Comparison of ENCODE assay signal across 8 cellular contexts in genomic region chr17:5584383-5584951, GRCh38. TPM values are rescaled to one million over a fixed set of nuclear protein-coding genes. Genes with fewer than 3 reads are reported as not detected.
DNase-seq lines count a peak whose midpoint lies in the region; ATAC-seq and TF ChIP-seq lines count a peak whose summit lies in the region.

NLRP1 (minus strand) TSS chr17:5584509; CDS start chr17:5583957, 552 bp downstream.

- H3K14ac ChIP-seq in IMR-90 (replicated peaks; ENCODE audit: low read depth, low read length) = peak within 1 kb of the TSS; percentile 96

- intact Hi-C loops in Calu3 (cut with micrococcal nuclease; ENCODE audit: unreplicated experiment) = loop anchor here (10.0 kb wide), 1 partner anchor 1330 kb away; no protein-coding TSS in a partner anchor
- intact Hi-C loops in IMR-90 (cut with micrococcal nuclease) = loop anchor here (1.0 to 10.0 kb wide), 4 partner anchors 84 to 1260 kb away; partner anchors contain the start of genes C17orf100, DERL2, MED31 and MIS12

- peaks cover 9% of the 10 kb centered on the region for H3K36me3 ChIP-seq in IMR-90 (ENCODE audit: control insufficient read depth, insufficient read depth, low read length)

- H3K23ac ChIP-seq in IMR-90 (ENCODE audit: low read depth, low read length) = peak within 1 kb of the TSS; percentile 95

- peaks cover 16% of the 10 kb centered on the region for H3K9me1 ChIP-seq in IMR-90 (ENCODE audit: insufficient read depth, low read length)

- POLR2A ChIA-PET in IMR-90 (lab: Charles Lee; ENCODE audit: unreplicated experiment) = interaction anchor here (0.5 kb wide), 1 partner anchor 1402 kb away, joined by 3 read pairs; no protein-coding TSS in a partner anchor

- peak within 1 kb of the TSS; percentile 89 for H2AK9ac ChIP-seq in IMR-90 (replicated peaks; ENCODE audit: low read depth, low read length, poor library complexity)

- H4K91ac ChIP-seq in IMR-90 (ENCODE audit: insufficient read depth, low read depth, low read length) = peak within 1 kb of the TSS; percentile 98

- BruUV-seq in Calu3 (replicated peaks; lab: Mats Ljungman, UMichigan) = no TSS peak
- no TSS peak for BruUV-seq in IMR-90 (replicated peaks; lab: Mats Ljungman, UMichigan)

- H4K5ac ChIP-seq in IMR-90 (ENCODE audit: low read depth, low read length) = peak within 1 kb of the TSS; percentile 83

- H3K9me3 ChIP-seq in IMR-90 (ENCODE audit: control insufficient read depth, insufficient read depth, low read length) = no peaks in the 10 kb centered on the region

- peak; percentile 86 for ATAC-seq in GM21390 (IDR thresholded peaks at IDR 0.05; ENCODE audit: unreplicated experiment)
- ATAC-seq in IMR-90 (ENCODE audit: low read depth) = peak; percentile 88

- H2AFZ ChIP-seq in IMR-90 (replicated peaks; ENCODE audit: low read length, poor library complexity) = peak within 1 kb of the TSS; percentile 93

- no peak within 1 kb of the TSS for H3K27ac Mint-ChIP-seq in Calu3 (ENCODE audit: unreplicated experiment)

- no peak for TF ChIP-seq RAD21 in IMR-90 (IDR thresholded peaks at IDR 0.05; ENCODE audit: low read length)

- no peaks in the 10 kb centered on the region for H3K27me3 ChIP-seq in IMR-90 (ENCODE audit: control insufficient read depth, insufficient read depth, low read length)

- H3K4me2 ChIP-seq in IMR-90 (ENCODE audit: low read depth, low read length) = peak within 1 kb of the TSS; percentile 78

- peak within 1 kb of the TSS; percentile 84 for H2BK20ac ChIP-seq in IMR-90 (ENCODE audit: low read depth, low read length)

- H3K27me3 Mint-ChIP-seq in Calu3 (ENCODE audit: unreplicated experiment) = peaks cover 44% of the 10 kb centered on the region

- dilution Hi-C loops in IMR-90 (cut with HindIII; ENCODE audit: low sequenced_read_pairs, unreplicated experiment) = no loop called here

- CTCF ChIA-PET in Calu3 (lab: Charles Lee) (no interaction called here), IMR-90 (lab: Yijun Ruan, JAX) (no interaction called here)

- H3K4me3 Mint-ChIP-seq in Calu3 (ENCODE audit: low read depth, unreplicated experiment) = no peak within 1 kb of the TSS

- H3K4me3 ChIP-seq in IMR-90 (ENCODE audit: insufficient read depth, low read depth, low read length) (peak within 1 kb of the TSS; percentile 51), astrocyte of the cerebellum (ENCODE audit: low read depth, low read length) (peak within 1 kb of the TSS; percentile 40)

- H3K4me1 ChIP-seq in IMR-90 (ENCODE audit: control insufficient read depth, insufficient read depth, low read length) = peaks cover 20% of the 10 kb centered on the region

- TF ChIP-seq POLR2A in IMR-90 (IDR thresholded peaks at IDR 0.05; ENCODE audit: low read depth, low read length) = peak; percentile 75

- peaks cover 3% of the 10 kb centered on the region for H3K36me3 Mint-ChIP-seq in Calu3 (ENCODE audit: insufficient read depth, unreplicated experiment)

- DNase-seq in Calu3 (peak; percentile 63), IMR-90 (peak; percentile 92), T-helper 9 cell (peak; percentile 92), astrocyte of the cerebellum (ENCODE audit: low read depth) (peak; percentile 59), iPS-NIHi7 (ENCODE audit: extremely low spot score) (peak; percentile 52), NCI-H1436 treated with DMSO at 0.1 percent for 48 hours (lab: John Stamatoyannopoulos, UW) (no peak)
- DNase-seq in stimulated activated CD4-positive, alpha-beta T cell treated with anti-CD3 and anti-CD28 coated beads, Interleukin-12 subunit alpha, Interleukin-12 subunit beta, amount 100 ng/mL, for 24 hours (ENCODE audit: low read depth in 2 of 2) = peak; percentile 86 to 95

- H3K79me1 ChIP-seq in IMR-90 (ENCODE audit: low read depth in 1 of 2, low read length in 2 of 2) = peaks cover 24 to 25% of the 10 kb centered on the region in 2 experiments

- H2BK120ac ChIP-seq in IMR-90 (ENCODE audit: low read depth, low read length) = peak within 1 kb of the TSS; percentile 95

- peak within 1 kb of the TSS; percentile 55; the same call in 2 of the 3 replicates for H2BK15ac ChIP-seq in IMR-90 (ENCODE audit: low read depth, low read length)

- no peaks in the 10 kb centered on the region for H4K20me1 ChIP-seq in IMR-90 (ENCODE audit: insufficient read depth, low read length)

- H3K56ac ChIP-seq in IMR-90 (ENCODE audit: extremely low read depth, insufficient read depth, low read length) = peak within 1 kb of the TSS; percentile 85

- peak within 1 kb of the TSS; percentile 73 for H3K18ac ChIP-seq in IMR-90 (ENCODE audit: low read depth, low read length)

- peaks cover 7% of the 10 kb centered on the region for H3K4me1 Mint-ChIP-seq in Calu3 (ENCODE audit: low read depth, unreplicated experiment)

- peak within 1 kb of the TSS; percentile 96 for H4K8ac ChIP-seq in IMR-90 (ENCODE audit: low read depth in 2 of 2, low read length in 2 of 2)

- peak within 1 kb of the TSS; percentile 92 for H2BK5ac ChIP-seq in IMR-90 (ENCODE audit: low read depth, low read length, poor library complexity, severe bottlenecking)

- H3K9ac ChIP-seq in IMR-90 (ENCODE audit: low read depth, low read length) = peak within 1 kb of the TSS; percentile 79

- peak within 1 kb of the TSS; percentile 85 for H2AK5ac ChIP-seq in IMR-90 (ENCODE audit: low read depth, low read length)

- H3K4ac ChIP-seq in IMR-90 (ENCODE audit: low read depth, low read length) = peak within 1 kb of the TSS; percentile 96

- H3K27ac ChIP-seq in IMR-90 (ENCODE audit: insufficient read depth, low read length) = peak within 1 kb of the TSS; percentile 92

- TF ChIP-seq CTCF in Calu3 (IDR thresholded peaks at IDR 0.05; ENCODE audit: unreplicated experiment) (no peak), IMR-90 (conservative IDR thresholded peaks at IDR 0.05; ENCODE audit: low read depth, low read length) (no peak), astrocyte of the cerebellum (IDR thresholded peaks at IDR 0.05; ENCODE audit: low read depth, low read length, missing control alignments) (no peak)

- 56% methylated on average over 2 of the region's 11 CpGs; no CpG with 5 or more reads in 1 of the 2 experiments for WGBS in IMR-90 (ENCODE audit: extremely low coverage in 2 of 2, insufficient read length in 1 of 2), 2 experiments

- no peaks in the 10 kb centered on the region for H3K9me3 Mint-ChIP-seq in Calu3 (ENCODE audit: low read depth, unreplicated experiment)

- in situ Hi-C loops in IMR-90 (cut with MboI; ENCODE audit: low sequenced_read_pairs) (no loop called here), astrocyte of the cerebellum (cut with HindIII; ENCODE audit: low sequenced_read_pairs) (no loop called here)

TF ChIP-seq in IMR-90, 13 proteins besides CTCF, POLR2A, EP300 and RAD21:
- TF ChIP-seq, protein P1, sequence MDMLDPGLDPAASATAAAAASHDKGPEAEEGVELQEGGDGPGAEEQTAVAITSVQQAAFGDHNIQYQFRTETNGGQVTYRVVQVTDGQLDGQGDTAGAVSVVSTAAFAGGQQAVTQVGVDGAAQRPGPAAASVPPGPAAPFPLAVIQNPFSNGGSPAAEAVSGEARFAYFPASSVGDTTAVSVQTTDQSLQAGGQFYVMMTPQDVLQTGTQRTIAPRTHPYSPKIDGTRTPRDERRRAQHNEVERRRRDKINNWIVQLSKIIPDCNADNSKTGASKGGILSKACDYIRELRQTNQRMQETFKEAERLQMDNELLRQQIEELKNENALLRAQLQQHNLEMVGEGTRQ (IDR thresholded peaks at IDR 0.05; ENCODE audit: low read depth, low read length) = peak; percentile 52; the same call in 1 of the 2 replicates
- no peak for TF ChIP-seq CHD1 (IDR thresholded peaks at IDR 0.05; ENCODE audit: low read depth, low read length)
- TF ChIP-seq MAZ (IDR thresholded peaks at IDR 0.05; ENCODE audit: borderline replicate concordance, low read depth, low read length) = peak; percentile 22; the same call in 1 of the 2 replicates
- TF ChIP-seq RCOR1 (IDR thresholded peaks at IDR 0.05; ENCODE audit: insufficient replicate concordance, low read length) = no peak
- no peak for TF ChIP-seq FOS (IDR thresholded peaks at IDR 0.05; ENCODE audit: low read depth, low read length)
- no peak for TF ChIP-seq CEBPB (IDR thresholded peaks at IDR 0.05; ENCODE audit: low read depth, low read length)
- no peak for TF ChIP-seq NFE2L2 (IDR thresholded peaks at IDR 0.05; ENCODE audit: low read depth, low read length)
- TF ChIP-seq BHLHE40 (IDR thresholded peaks at IDR 0.05; ENCODE audit: low read depth, low read length) = no peak
- TF ChIP-seq ELK1 (IDR thresholded peaks at IDR 0.05; ENCODE audit: borderline replicate concordance, low read depth, low read length) = no peak
- TF ChIP-seq MAFK (IDR thresholded peaks at IDR 0.05; ENCODE audit: low read depth, low read length) = no peak
- 0 out of 2 replicates have a peak, but pooled peaks have one; percentile 4 for TF ChIP-seq SMC3 (IDR thresholded peaks at IDR 0.05; ENCODE audit: low read depth, low read length)
- no peak for TF ChIP-seq MXI1 (IDR thresholded peaks at IDR 0.05; ENCODE audit: borderline replicate concordance, low read depth, low read length)
- no peak for TF ChIP-seq RFX5 (IDR thresholded peaks at IDR 0.05; ENCODE audit: low read depth, low read length)

RNA-seq across cellular contexts. Expression of gene NLRP1, which starts in this region (rescaled TPM):
- total RNA-seq in Calu3 (2022) = 0.57 and 1.2 TPM in 2 replicates
- total RNA-seq in IMR-90 (2012; rRNA removed) = 134 and 172 TPM in 2 replicates
- 340 and 376 TPM in 2 replicates for polyA plus RNA-seq in IMR-90 (2012; rRNA removed)
- polyA plus RNA-seq in IMR-90 (2012; cell fraction: cytosol; rRNA removed) = 386 and 499 TPM in 2 replicates
- 355 and 449 TPM in 2 replicates for polyA plus RNA-seq in IMR-90 (2012; cell fraction: nucleus; rRNA removed; ENCODE audit: low replicate concordance)

Comparison
In these comparisons a context has a peak if more than half of its experiments do, and no peak if none do; other contexts are left out.
1. RNA of gene NLRP1 (total RNA-seq): 134 to 172 TPM in IMR-90; 0.57 to 1.2 TPM in Calu3; every median in the first group is over 10 times any median in the second.